15 cellular contexts compared by ENCODE assay signal in the genomic region with DNA sequence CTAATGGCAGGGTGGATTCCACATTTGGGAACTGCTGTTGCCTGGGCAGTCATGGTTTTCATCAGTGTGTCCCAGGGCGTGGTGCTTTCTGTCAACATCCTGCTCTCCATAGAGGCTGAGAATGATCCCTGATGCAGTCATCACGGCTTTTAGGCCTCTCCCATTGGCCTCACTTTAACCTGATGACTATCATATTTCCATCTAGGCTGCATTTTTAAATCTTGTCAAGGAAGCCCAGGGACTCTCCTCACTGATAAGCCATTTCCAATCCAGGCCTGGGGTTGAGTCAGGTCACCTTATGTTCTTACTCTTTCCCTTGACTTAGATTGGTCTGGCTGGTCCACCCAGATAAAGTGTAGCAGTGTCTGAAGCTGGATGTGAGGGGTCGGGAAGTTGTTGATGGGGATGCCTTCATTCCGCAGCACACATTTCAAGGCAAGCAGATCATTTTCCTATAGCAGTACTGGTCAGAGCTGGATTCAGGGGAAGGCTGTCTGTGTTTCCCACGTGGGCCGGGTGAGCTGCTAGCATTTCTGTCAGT.
DNase-seq lines count a peak whose midpoint lies in the region; ATAC-seq, FAIRE-seq and TF ChIP-seq lines count a peak whose summit lies in the region.
"Had no signal": no experiment of that assay in that cellular context is flagged by ENCODE, and none has a peak within 500 bp of the region (broad histone marks: within the 10 kb centered on the region; RNA-seq: fewer than 3 reads in every experiment).

No MANE protein-coding gene starts in this region.

- no peaks in the 10 kb centered on the region for H3K36me3 ChIP-seq in gastroesophageal sphincter
- no peaks in the 10 kb centered on the region for H3K36me3 ChIP-seq in sigmoid colon
- no peaks in the 10 kb centered on the region for H3K36me3 ChIP-seq in HAP-1 (replicated peaks)
- no peaks in the 10 kb centered on the region for H3K36me3 ChIP-seq in stomach

- TF ChIP-seq EP300 in gastroesophageal sphincter (IDR thresholded peaks at IDR 0.05): no peak
- no peak for TF ChIP-seq EP300 in sigmoid colon (IDR thresholded peaks at IDR 0.05)
- TF ChIP-seq EP300 in stomach (IDR thresholded peaks at IDR 0.05): no peak

- intact Hi-C loops in sigmoid colon (cut with DNase I): no loop called here
- intact Hi-C loops in stomach (cut with DNase I; ENCODE audit: low total_unique reads): no loop called here

- TF ChIP-seq CTCF in gastroesophageal sphincter (IDR thresholded peaks at IDR 0.05): no peak
- TF ChIP-seq CTCF in sigmoid colon (IDR thresholded peaks at IDR 0.05): no peak
- no peak for TF ChIP-seq CTCF in stomach (IDR thresholded peaks at IDR 0.05)

- peak overlapping the region in 2 of 4 donors; percentile 48 to 65 for H3K27ac ChIP-seq in gastroesophageal sphincter
- H3K27ac ChIP-seq in sigmoid colon: peak overlapping the region in 2 of 4 donors; percentile 38 to 39
- no peak overlapping the region for H3K27ac ChIP-seq in stomach

- FAIRE-seq in H54 (lab: Jason Lieb, UNC): peak; percentile 78

- H3K9me3 ChIP-seq in gastroesophageal sphincter: no peaks in the 10 kb centered on the region
- no peaks in the 10 kb centered on the region for H3K9me3 ChIP-seq in sigmoid colon
- no peaks in the 10 kb centered on the region for H3K9me3 ChIP-seq in HAP-1
- no peaks in the 10 kb centered on the region for H3K9me3 ChIP-seq in stomach

- DNase-seq in H54 (ENCODE audit: insufficient read length, low spot score) (peak; percentile 13), sigmoid colon (peak; percentile 64), HAP-1 (ENCODE audit: low spot score in 2 of 2) (no peak), stomach (no peak), NCI-H2227 (lab: John Stamatoyannopoulos, UW; ENCODE audit: unreplicated experiment) (no peak)
- no peak for DNase-seq in stimulated activated naive CD4-positive, alpha-beta T cell (lab: John Stamatoyannopoulos, UW)
- DNase-seq: activated CD8-positive, alpha-beta T cell treated with anti-CD3 and anti-CD28 coated beads, Interleukin-2, amount 10 ng/mL, durations not matched to agents 7 days and 5 days; activated naive CD8-positive, alpha-beta T cell treated with anti-CD3 and anti-CD28 coated beads for 36 hours; CD4-positive, alpha-beta T cell; hypothalamus; NCI-H187 treated with DMSO at 0.1 percent for 48 hours; stimulated activated CD4-positive, alpha-beta T cell treated with anti-CD3 and anti-CD28 coated beads, Interleukin-4, amount 100 ng/mL, for 1 hour; stimulated activated naive CD8-positive, alpha-beta T cell treated with anti-CD3 and anti-CD28 coated beads, Interleukin-15, amount 100 ng/mL, for 72 hours had no signal

- in situ Hi-C loops in HAP-1 (cut with MboI; ENCODE audit: low sequenced_read_pairs): no loop called here

- no peak for TF ChIP-seq POLR2A in H54 (IDR thresholded peaks at IDR 0.05; ENCODE audit: low read depth, low read length)
- TF ChIP-seq POLR2A in gastroesophageal sphincter (IDR thresholded peaks at IDR 0.05): no peak
- TF ChIP-seq POLR2A in sigmoid colon (IDR thresholded peaks at IDR 0.05): no peak
- TF ChIP-seq POLR2A in stomach (IDR thresholded peaks at IDR 0.05): no peak

- H3K4me1 ChIP-seq in gastroesophageal sphincter (peaks cover 2 to 44% (median 18%) of the 10 kb centered on the region in 3 donors), sigmoid colon (peaks cover 0 to 51% (median 35%) of the 10 kb centered on the region in 4 donors), HAP-1 (peaks cover 45% of the 10 kb centered on the region), stomach (peaks cover 0 to 10% (median 3%) of the 10 kb centered on the region in 4 donors)

- 54 to 69% methylated on average over 4 to 6 of the region's 6 CpGs for WGBS in gastroesophageal sphincter (ENCODE audit: low coverage in 1 of 2), 2 donors
- 67 to 83% methylated on average over 6 of the region's 6 CpGs for WGBS in sigmoid colon, 2 donors
- 67 to 83% (median 78%) methylated on average over 6 of the region's 6 CpGs for WGBS in stomach, 5 donors

- no peak overlapping the region for H3K4me3 ChIP-seq in gastroesophageal sphincter
- no peak overlapping the region for H3K4me3 ChIP-seq in sigmoid colon
- H3K4me3 ChIP-seq in HAP-1: no peak overlapping the region
- no peak overlapping the region for H3K4me3 ChIP-seq in stomach

- ATAC-seq in SK-N-SH treated with all-trans-retinoic acid at 6 μM for 48 hours (peak; percentile 86), gastroesophageal sphincter (peak; percentile 85)
- ATAC-seq: activated CD8-positive, alpha-beta T cell treated with anti-CD3 and anti-CD28 coated beads, Interleukin-2, amount 10 ng/mL, durations not matched to agents 7 days and 5 days; stimulated activated naive CD8-positive, alpha-beta T cell treated with anti-CD3 and anti-CD28 coated beads, Interleukin-15, amount 100 ng/mL, for 72 hours had no signal

- H3K27me3 ChIP-seq in gastroesophageal sphincter (no peaks in the 10 kb centered on the region), sigmoid colon (no peaks in the 10 kb centered on the region), HAP-1 (ENCODE audit: low read depth) (no peaks in the 10 kb centered on the region), stomach (no peaks in the 10 kb centered on the region)

TF ChIP-seq in SK-N-SH treated with all-trans-retinoic acid at 6 μM for 48 hours, 23 proteins besides CTCF, POLR2A, EP300 and RAD21:
- TF ChIP-seq SNAI2 (CRISPR knock-in tag; IDR thresholded peaks at IDR 0.05) (no peak), CSDC2 (CRISPR knock-in tag; IDR thresholded peaks at IDR 0.05) (0 out of 2 replicates have a peak, but pooled peaks have one; percentile 15), TOX (CRISPR knock-in tag; IDR thresholded peaks at IDR 0.05; ENCODE audit: borderline replicate concordance) (no peak), GLIS3 (CRISPR knock-in tag; IDR thresholded peaks at IDR 0.05) (no peak), ARNTL (CRISPR knock-in tag; IDR thresholded peaks at IDR 0.05; ENCODE audit: borderline replicate concordance, low read depth) (no peak), ZFP3 (CRISPR knock-in tag; IDR thresholded peaks at IDR 0.05) (0 out of 2 replicates have a peak, but pooled peaks have one; percentile 64), ISL1 (CRISPR knock-in tag; IDR thresholded peaks at IDR 0.05) (peak; percentile 46)
- TF ChIP-seq, protein P1, sequence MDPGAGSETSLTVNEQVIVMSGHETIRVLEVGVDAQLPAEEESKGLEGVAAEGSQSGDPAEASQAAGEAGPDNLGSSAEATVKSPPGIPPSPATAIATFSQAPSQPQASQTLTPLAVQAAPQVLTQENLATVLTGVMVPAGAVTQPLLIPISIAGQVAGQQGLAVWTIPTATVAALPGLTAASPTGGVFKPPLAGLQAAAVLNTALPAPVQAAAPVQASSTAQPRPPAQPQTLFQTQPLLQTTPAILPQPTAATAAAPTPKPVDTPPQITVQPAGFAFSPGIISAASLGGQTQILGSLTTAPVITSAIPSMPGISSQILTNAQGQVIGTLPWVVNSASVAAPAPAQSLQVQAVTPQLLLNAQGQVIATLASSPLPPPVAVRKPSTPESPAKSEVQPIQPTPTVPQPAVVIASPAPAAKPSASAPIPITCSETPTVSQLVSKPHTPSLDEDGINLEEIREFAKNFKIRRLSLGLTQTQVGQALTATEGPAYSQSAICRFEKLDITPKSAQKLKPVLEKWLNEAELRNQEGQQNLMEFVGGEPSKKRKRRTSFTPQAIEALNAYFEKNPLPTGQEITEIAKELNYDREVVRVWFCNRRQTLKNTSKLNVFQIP (CRISPR knock-in tag; IDR thresholded peaks at IDR 0.05; ENCODE audit: borderline replicate concordance, low read depth): no peak
- TF ChIP-seq, protein P2, sequence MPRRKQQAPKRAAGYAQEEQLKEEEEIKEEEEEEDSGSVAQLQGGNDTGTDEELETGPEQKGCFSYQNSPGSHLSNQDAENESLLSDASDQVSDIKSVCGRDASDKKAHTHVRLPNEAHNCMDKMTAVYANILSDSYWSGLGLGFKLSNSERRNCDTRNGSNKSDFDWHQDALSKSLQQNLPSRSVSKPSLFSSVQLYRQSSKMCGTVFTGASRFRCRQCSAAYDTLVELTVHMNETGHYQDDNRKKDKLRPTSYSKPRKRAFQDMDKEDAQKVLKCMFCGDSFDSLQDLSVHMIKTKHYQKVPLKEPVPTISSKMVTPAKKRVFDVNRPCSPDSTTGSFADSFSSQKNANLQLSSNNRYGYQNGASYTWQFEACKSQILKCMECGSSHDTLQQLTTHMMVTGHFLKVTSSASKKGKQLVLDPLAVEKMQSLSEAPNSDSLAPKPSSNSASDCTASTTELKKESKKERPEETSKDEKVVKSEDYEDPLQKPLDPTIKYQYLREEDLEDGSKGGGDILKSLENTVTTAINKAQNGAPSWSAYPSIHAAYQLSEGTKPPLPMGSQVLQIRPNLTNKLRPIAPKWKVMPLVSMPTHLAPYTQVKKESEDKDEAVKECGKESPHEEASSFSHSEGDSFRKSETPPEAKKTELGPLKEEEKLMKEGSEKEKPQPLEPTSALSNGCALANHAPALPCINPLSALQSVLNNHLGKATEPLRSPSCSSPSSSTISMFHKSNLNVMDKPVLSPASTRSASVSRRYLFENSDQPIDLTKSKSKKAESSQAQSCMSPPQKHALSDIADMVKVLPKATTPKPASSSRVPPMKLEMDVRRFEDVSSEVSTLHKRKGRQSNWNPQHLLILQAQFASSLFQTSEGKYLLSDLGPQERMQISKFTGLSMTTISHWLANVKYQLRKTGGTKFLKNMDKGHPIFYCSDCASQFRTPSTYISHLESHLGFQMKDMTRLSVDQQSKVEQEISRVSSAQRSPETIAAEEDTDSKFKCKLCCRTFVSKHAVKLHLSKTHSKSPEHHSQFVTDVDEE (CRISPR knock-in tag; IDR thresholded peaks at IDR 0.05): peak; percentile 42; the same call in 1 of the 2 replicates

Comparison
In these comparisons a context has a peak if more than half of its experiments do, and no peak if none do; other contexts are left out.
1. DNase-seq: peak in H54 (single experiment) and sigmoid colon (single experiment); none in HAP-1 (0 of 2), stomach (single experiment), NCI-H2227 (single experiment) and stimulated activated naive CD4-positive, alpha-beta T cell (0 of 6).